Comparison of ENCODE assay signal across 20 cellular contexts in genomic region chr6:43740961-43741764, GRCh38. TPM values are rescaled to one million over a fixed set of nuclear protein-coding genes. Genes with fewer than 3 reads are reported as not detected.
DNase-seq lines count a peak whose midpoint lies in the region; ATAC-seq and TF ChIP-seq lines count a peak whose summit lies in the region.
"Had no signal": no experiment of that assay in that cellular context is flagged by ENCODE, and none has a peak within 500 bp of the region (broad histone marks: within the 10 kb centered on the region; RNA-seq: fewer than 3 reads in every experiment).

No MANE protein-coding gene starts in this region.

- TF ChIP-seq CTCF in nephron progenitor cell (IDR thresholded peaks at IDR 0.05) (no peak), MCF 10A (IDR thresholded peaks at IDR 0.05; ENCODE audit: unreplicated experiment) (no peak)

- BruUV-seq in MCF 10A (replicated peaks; lab: Mats Ljungman, UMichigan), result no TSS peak

- H3K4me3 Mint-ChIP-seq in nephron progenitor cell, result no peak overlapping the region
- H3K4me3 Mint-ChIP-seq in MCF 10A (ENCODE audit: unreplicated experiment), result no peak overlapping the region
- H3K4me3 Mint-ChIP-seq: activated naive CD8-positive, alpha-beta T cell treated with anti-CD3 and anti-CD28 coated beads, Interleukin-2, amount 50 U/mL, for 24 hours; effector memory CD8-positive, alpha-beta T cell; IgD-negative memory B cell; natural killer cell had no signal

- CTCF ChIA-PET in MCF 10A (lab: Yijun Ruan, JAX), result no interaction called here

- DNase-seq in activated CD8-positive, alpha-beta memory T cell treated with anti-CD3 and anti-CD28 coated beads, Interleukin-2, amount 50 U/mL, for 48 hours, result peak; percentile 43
- DNase-seq in activated CD8-positive, alpha-beta memory T cell treated with anti-CD3 and anti-CD28 coated beads, Interleukin-2, amount 50 U/mL, for 4 hours, result no peak
- DNase-seq in ecto neural progenitor cell (ENCODE audit: low spot score) (peak; percentile 49), nephron progenitor cell (no peak), A172 (ENCODE audit: low spot score) (no peak), MCF 10A (ENCODE audit: unreplicated experiment) (no peak)
- DNase-seq: activated gamma-delta T cell; activated naive CD8-positive, alpha-beta T cell treated with anti-CD3 and anti-CD28 coated beads, Interleukin-2, amount 50 U/mL, for 24 hours; BE2C; body of pancreas; DMS79; effector memory CD8-positive, alpha-beta T cell; mesenchymal stem cell; natural killer cell; NCI-H1417 treated with DMSO at 0.1 percent for 48 hours; SJCRH30 had no signal

- no peak for ATAC-seq in GM21528 (IDR thresholded peaks at IDR 0.05; ENCODE audit: low FRiP score, unreplicated experiment)
- no peak for ATAC-seq in GM18519 (IDR thresholded peaks at IDR 0.05; ENCODE audit: low FRiP score, unreplicated experiment)
- ATAC-seq: activated naive CD8-positive, alpha-beta T cell treated with anti-CD3 and anti-CD28 coated beads, Interleukin-2, amount 50 U/mL, for 24 hours; body of pancreas; effector memory CD8-positive, alpha-beta T cell; natural killer cell; Panc1 had no signal

- H3K36me3 Mint-ChIP-seq in nephron progenitor cell (ENCODE audit: low read depth) (no peaks in the 10 kb centered on the region), MCF 10A (ENCODE audit: insufficient read depth, unreplicated experiment) (no peaks in the 10 kb centered on the region)
- H3K36me3 Mint-ChIP-seq: IgD-negative memory B cell, natural killer cell had no signal

- intact Hi-C loops in MCF 10A (cut with micrococcal nuclease), result no loop called here

- H3K27me3 Mint-ChIP-seq in nephron progenitor cell (ENCODE audit: low read depth, poor library complexity), result peaks cover 11% of the 10 kb centered on the region
- peaks cover 4% of the 10 kb centered on the region for H3K27me3 Mint-ChIP-seq in MCF 10A (ENCODE audit: insufficient read depth, unreplicated experiment)
- H3K27me3 Mint-ChIP-seq: activated naive CD8-positive, alpha-beta T cell treated with anti-CD3 and anti-CD28 coated beads, Interleukin-2, amount 50 U/mL, for 24 hours had no signal

- H3K4me1 Mint-ChIP-seq in nephron progenitor cell, result peaks cover 83% of the 10 kb centered on the region
- H3K4me1 Mint-ChIP-seq in MCF 10A (ENCODE audit: insufficient read depth, unreplicated experiment), result peaks cover 15% of the 10 kb centered on the region
- H3K4me1 Mint-ChIP-seq: IgD-negative memory B cell had no signal

- peak overlapping the region; percentile 53 for H3K27ac Mint-ChIP-seq in nephron progenitor cell
- no peak overlapping the region for H3K27ac Mint-ChIP-seq in MCF 10A (ENCODE audit: low read depth, unreplicated experiment)
- H3K27ac Mint-ChIP-seq: activated naive CD8-positive, alpha-beta T cell treated with anti-CD3 and anti-CD28 coated beads, Interleukin-2, amount 50 U/mL, for 24 hours; effector memory CD8-positive, alpha-beta T cell; natural killer cell had no signal

- POLR2A ChIA-PET in MCF 10A (lab: Yijun Ruan, JAX), result no interaction called here

- H3K9me3 Mint-ChIP-seq in nephron progenitor cell (no peaks in the 10 kb centered on the region), MCF 10A (ENCODE audit: unreplicated experiment) (no peaks in the 10 kb centered on the region)
- H3K9me3 Mint-ChIP-seq: activated naive CD8-positive, alpha-beta T cell treated with anti-CD3 and anti-CD28 coated beads, Interleukin-2, amount 50 U/mL, for 24 hours; effector memory CD8-positive, alpha-beta T cell; IgD-negative memory B cell; natural killer cell had no signal

RNA-seq across cellular contexts. Expression of gene VEGFA, which starts 28.8 kb away (rescaled TPM):
- 29.0 and 35.2 TPM in 2 replicates for total RNA-seq in A172 (2014; rRNA removed; shearing (Covaris generic))
- total RNA-seq in MCF 10A (2022), result 265 and 366 TPM in 2 replicates

RNA-seq across cellular contexts. Expression of gene MRPS18A, which starts 53.6 kb away (rescaled TPM):
- total RNA-seq in A172 (2014; rRNA removed; shearing (Covaris generic)), result 84.5 and 93.4 TPM in 2 replicates
- 69.1 and 79.5 TPM in 2 replicates for total RNA-seq in MCF 10A (2022)

Comparison
In these comparisons a context has a peak if more than half of its experiments do, and no peak if none do; other contexts are left out.
1. DNase-seq: peak in activated CD8-positive, alpha-beta memory T cell treated with anti-CD3 and anti-CD28 coated beads, Interleukin-2, amount 50 U/mL, for 48 hours (single experiment) and ecto neural progenitor cell (single experiment); none in activated CD8-positive, alpha-beta memory T cell treated with anti-CD3 and anti-CD28 coated beads, Interleukin-2, amount 50 U/mL, for 4 hours (single experiment), nephron progenitor cell (single experiment), A172 (single experiment) and MCF 10A (single experiment).